In the genomic region with DNA sequence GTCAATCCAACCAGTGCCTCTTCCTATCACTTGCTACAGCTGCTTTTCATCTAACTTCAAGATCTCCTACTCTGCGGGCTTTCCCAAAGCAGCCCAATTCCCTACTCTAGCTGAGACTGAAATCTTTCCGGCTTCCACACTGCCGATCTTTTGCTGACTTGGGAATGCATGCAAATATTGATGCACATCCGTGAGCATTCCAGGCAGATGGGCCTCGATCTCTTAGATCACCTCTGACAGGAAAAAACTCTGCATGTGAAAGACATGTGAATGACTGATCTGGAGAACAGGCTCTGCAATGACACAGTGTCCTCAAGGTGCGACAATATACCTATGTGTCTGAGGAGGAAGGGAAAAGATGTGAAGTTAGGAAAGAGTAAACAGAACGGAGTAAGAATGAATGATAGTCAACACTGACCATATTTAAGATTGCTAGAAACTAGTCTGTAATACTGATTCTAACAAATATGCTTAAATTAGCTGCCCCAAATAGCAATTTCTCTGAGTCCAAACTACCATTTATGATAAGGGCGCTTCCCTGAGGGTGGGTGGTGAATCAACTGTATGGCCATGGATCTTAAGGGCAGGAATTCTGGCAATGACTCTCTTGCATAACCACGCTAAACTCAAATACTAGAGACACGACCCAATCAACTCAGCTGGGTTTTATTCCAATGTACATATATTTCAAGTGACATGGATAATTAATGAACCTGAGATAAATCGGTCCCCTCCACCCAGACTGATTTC, we compare ENCODE assay signal across 1 cellular context.
TF ChIP-seq lines count a peak whose summit lies in the region.

No MANE protein-coding gene starts in this region.

TF ChIP-seq in WTC11, 78 proteins besides CTCF, POLR2A, EP300 and RAD21 (continued from another document):
- TF ChIP-seq, protein P1, sequence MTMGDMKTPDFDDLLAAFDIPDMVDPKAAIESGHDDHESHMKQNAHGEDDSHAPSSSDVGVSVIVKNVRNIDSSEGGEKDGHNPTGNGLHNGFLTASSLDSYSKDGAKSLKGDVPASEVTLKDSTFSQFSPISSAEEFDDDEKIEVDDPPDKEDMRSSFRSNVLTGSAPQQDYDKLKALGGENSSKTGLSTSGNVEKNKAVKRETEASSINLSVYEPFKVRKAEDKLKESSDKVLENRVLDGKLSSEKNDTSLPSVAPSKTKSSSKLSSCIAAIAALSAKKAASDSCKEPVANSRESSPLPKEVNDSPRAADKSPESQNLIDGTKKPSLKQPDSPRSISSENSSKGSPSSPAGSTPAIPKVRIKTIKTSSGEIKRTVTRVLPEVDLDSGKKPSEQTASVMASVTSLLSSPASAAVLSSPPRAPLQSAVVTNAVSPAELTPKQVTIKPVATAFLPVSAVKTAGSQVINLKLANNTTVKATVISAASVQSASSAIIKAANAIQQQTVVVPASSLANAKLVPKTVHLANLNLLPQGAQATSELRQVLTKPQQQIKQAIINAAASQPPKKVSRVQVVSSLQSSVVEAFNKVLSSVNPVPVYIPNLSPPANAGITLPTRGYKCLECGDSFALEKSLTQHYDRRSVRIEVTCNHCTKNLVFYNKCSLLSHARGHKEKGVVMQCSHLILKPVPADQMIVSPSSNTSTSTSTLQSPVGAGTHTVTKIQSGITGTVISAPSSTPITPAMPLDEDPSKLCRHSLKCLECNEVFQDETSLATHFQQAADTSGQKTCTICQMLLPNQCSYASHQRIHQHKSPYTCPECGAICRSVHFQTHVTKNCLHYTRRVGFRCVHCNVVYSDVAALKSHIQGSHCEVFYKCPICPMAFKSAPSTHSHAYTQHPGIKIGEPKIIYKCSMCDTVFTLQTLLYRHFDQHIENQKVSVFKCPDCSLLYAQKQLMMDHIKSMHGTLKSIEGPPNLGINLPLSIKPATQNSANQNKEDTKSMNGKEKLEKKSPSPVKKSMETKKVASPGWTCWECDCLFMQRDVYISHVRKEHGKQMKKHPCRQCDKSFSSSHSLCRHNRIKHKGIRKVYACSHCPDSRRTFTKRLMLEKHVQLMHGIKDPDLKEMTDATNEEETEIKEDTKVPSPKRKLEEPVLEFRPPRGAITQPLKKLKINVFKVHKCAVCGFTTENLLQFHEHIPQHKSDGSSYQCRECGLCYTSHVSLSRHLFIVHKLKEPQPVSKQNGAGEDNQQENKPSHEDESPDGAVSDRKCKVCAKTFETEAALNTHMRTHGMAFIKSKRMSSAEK (CRISPR knock-in tag; IDR thresholded peaks at IDR 0.05; ENCODE audit: borderline replicate concordance): no peak
- no peak for TF ChIP-seq FOXJ3 (CRISPR knock-in tag; IDR thresholded peaks at IDR 0.05; ENCODE audit: borderline replicate concordance)
- TF ChIP-seq FOXP1 (CRISPR knock-in tag; IDR thresholded peaks at IDR 0.05; ENCODE audit: borderline replicate concordance): no peak
- no peak for TF ChIP-seq KAT7 (CRISPR knock-in tag; IDR thresholded peaks at IDR 0.05; ENCODE audit: borderline replicate concordance)
- TF ChIP-seq TEAD1 (CRISPR knock-in tag; IDR thresholded peaks at IDR 0.05): no peak
- TF ChIP-seq, protein P2, sequence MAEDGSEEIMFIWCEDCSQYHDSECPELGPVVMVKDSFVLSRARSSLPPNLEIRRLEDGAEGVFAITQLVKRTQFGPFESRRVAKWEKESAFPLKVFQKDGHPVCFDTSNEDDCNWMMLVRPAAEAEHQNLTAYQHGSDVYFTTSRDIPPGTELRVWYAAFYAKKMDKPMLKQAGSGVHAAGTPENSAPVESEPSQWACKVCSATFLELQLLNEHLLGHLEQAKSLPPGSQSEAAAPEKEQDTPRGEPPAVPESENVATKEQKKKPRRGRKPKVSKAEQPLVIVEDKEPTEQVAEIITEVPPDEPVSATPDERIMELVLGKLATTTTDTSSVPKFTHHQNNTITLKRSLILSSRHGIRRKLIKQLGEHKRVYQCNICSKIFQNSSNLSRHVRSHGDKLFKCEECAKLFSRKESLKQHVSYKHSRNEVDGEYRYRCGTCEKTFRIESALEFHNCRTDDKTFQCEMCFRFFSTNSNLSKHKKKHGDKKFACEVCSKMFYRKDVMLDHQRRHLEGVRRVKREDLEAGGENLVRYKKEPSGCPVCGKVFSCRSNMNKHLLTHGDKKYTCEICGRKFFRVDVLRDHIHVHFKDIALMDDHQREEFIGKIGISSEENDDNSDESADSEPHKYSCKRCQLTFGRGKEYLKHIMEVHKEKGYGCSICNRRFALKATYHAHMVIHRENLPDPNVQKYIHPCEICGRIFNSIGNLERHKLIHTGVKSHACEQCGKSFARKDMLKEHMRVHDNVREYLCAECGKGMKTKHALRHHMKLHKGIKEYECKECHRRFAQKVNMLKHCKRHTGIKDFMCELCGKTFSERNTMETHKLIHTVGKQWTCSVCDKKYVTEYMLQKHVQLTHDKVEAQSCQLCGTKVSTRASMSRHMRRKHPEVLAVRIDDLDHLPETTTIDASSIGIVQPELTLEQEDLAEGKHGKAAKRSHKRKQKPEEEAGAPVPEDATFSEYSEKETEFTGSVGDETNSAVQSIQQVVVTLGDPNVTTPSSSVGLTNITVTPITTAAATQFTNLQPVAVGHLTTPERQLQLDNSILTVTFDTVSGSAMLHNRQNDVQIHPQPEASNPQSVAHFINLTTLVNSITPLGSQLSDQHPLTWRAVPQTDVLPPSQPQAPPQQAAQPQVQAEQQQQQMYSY (CRISPR knock-in tag; IDR thresholded peaks at IDR 0.05): no peak
- TF ChIP-seq HMGXB4 (CRISPR knock-in tag; IDR thresholded peaks at IDR 0.05): no peak
- TF ChIP-seq, protein P3, sequence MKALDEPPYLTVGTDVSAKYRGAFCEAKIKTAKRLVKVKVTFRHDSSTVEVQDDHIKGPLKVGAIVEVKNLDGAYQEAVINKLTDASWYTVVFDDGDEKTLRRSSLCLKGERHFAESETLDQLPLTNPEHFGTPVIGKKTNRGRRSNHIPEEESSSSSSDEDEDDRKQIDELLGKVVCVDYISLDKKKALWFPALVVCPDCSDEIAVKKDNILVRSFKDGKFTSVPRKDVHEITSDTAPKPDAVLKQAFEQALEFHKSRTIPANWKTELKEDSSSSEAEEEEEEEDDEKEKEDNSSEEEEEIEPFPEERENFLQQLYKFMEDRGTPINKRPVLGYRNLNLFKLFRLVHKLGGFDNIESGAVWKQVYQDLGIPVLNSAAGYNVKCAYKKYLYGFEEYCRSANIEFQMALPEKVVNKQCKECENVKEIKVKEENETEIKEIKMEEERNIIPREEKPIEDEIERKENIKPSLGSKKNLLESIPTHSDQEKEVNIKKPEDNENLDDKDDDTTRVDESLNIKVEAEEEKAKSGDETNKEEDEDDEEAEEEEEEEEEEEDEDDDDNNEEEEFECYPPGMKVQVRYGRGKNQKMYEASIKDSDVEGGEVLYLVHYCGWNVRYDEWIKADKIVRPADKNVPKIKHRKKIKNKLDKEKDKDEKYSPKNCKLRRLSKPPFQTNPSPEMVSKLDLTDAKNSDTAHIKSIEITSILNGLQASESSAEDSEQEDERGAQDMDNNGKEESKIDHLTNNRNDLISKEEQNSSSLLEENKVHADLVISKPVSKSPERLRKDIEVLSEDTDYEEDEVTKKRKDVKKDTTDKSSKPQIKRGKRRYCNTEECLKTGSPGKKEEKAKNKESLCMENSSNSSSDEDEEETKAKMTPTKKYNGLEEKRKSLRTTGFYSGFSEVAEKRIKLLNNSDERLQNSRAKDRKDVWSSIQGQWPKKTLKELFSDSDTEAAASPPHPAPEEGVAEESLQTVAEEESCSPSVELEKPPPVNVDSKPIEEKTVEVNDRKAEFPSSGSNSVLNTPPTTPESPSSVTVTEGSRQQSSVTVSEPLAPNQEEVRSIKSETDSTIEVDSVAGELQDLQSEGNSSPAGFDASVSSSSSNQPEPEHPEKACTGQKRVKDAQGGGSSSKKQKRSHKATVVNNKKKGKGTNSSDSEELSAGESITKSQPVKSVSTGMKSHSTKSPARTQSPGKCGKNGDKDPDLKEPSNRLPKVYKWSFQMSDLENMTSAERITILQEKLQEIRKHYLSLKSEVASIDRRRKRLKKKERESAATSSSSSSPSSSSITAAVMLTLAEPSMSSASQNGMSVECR (CRISPR knock-in tag; IDR thresholded peaks at IDR 0.05; ENCODE audit: borderline replicate concordance): no peak
- no peak for TF ChIP-seq ZNF396 (CRISPR knock-in tag; IDR thresholded peaks at IDR 0.05; ENCODE audit: borderline replicate concordance)
- TF ChIP-seq CBFB (CRISPR knock-in tag; IDR thresholded peaks at IDR 0.05; ENCODE audit: low read depth): no peak
